Comparison of ENCODE assay signal across 8 cellular contexts in genomic region chr9:136631038-136632000, GRCh38. TPM values are rescaled to one million over a fixed set of nuclear protein-coding genes. Genes with fewer than 3 reads are reported as not detected.
A peak's percentile ranks its signal among the peaks of the same experiment; 100 is the strongest.
DNase-seq lines count a peak whose midpoint lies in the region; ATAC-seq lines count a peak whose summit lies in the region.

No MANE protein-coding gene starts in this region.

- no peak overlapping the region for H3K27ac ChIP-seq in caudate nucleus (ENCODE audit: low read depth, low read length)

- DNase-seq in SHP77 (lab: John Stamatoyannopoulos, UW) (peak; percentile 66 to 76), SHP77 treated with DMSO at 0.1 percent for 48 hours (lab: John Stamatoyannopoulos, UW) (no peak), NCI-H2227 treated with DMSO at 0.1 percent for 48 hours (lab: John Stamatoyannopoulos, UW) (peak; percentile 54), caudate nucleus (lab: John Stamatoyannopoulos, UW) (peak in 38 of 61 donors; percentile 14 to 74 (median 40)), left lobe of liver (ENCODE audit: low spot score) (peak; percentile 80)
- DNase-seq in activated CD4-positive, CD25-positive, alpha-beta regulatory T cell treated with anti-CD3 and anti-CD28 coated beads, Interleukin-2, amount 50 U/mL, for 72 hours: peak; percentile 76
- DNase-seq in stimulated activated CD4-positive, alpha-beta T cell treated with anti-CD3 and anti-CD28 coated beads, Interleukin-4, amount 100 ng/mL, for 4 hours: peak; percentile 61 to 62

- ATAC-seq in left lobe of liver (peak; percentile 67), GM21619 (IDR thresholded peaks at IDR 0.05; ENCODE audit: unreplicated experiment) (no peak)

RNA-seq across cellular contexts. Expression of gene EGFL7, which starts 31.4 kb away (rescaled TPM):
- 42.3 TPM for total RNA-seq in left lobe of liver

RNA-seq across cellular contexts. Expression of gene AGPAT2, which starts 55.9 kb away (rescaled TPM):
- total RNA-seq in left lobe of liver: 213 TPM
